8 cellular contexts compared by ENCODE assay signal in genomic region chr15:100131321-100132224, GRCh38.
A peak's percentile ranks its signal among the peaks of the same experiment; 100 is the strongest.
DNase-seq lines count a peak whose midpoint lies in the region; ATAC-seq lines count a peak whose summit lies in the region.

No MANE protein-coding gene starts in this region.

- H3K27me3 ChIP-seq in right cardiac atrium (ENCODE audit: control insufficient read depth, insufficient read depth) = no peaks in the 10 kb centered on the region

- H3K4me1 ChIP-seq in right cardiac atrium (ENCODE audit: control insufficient read depth, insufficient read depth, low read length) = no peaks in the 10 kb centered on the region

- H3K27ac ChIP-seq in right cardiac atrium (ENCODE audit: low read length) = peak overlapping the region; percentile 2

- intact Hi-C loops in right cardiac atrium (cut with DNase I) = loop anchor here in 2 of 4 donors (10.0 kb wide), 2 partner anchors 167 to 197 kb away; no protein-coding TSS in a partner anchor

- WGBS in right cardiac atrium = 50% methylated on average over 25 of the region's 25 CpGs

- no peaks in the 10 kb centered on the region for H3K9me3 ChIP-seq in right cardiac atrium (ENCODE audit: control insufficient read depth, low read length)

- ATAC-seq in HG02885 (IDR thresholded peaks at IDR 0.05; ENCODE audit: poor library complexity, unreplicated experiment) (peak; percentile 64), right cardiac atrium (peak; percentile 89 to 91), esophagus mucosa (no peak)

- H3K4me3 ChIP-seq in right cardiac atrium (ENCODE audit: low read length) = peak overlapping the region; percentile 14

- DNase-seq in activated T-cell treated with anti-CD3 and anti-CD28 coated beads, Interleukin-2, amount 50 U/mL, for 1 hour = peak; percentile 26
- DNase-seq in right cardiac atrium (peak; percentile 80 to 91 (median 89)), NCI-H446 (lab: John Stamatoyannopoulos, UW) (no peak), KG1 (lab: John Stamatoyannopoulos, UW) (no peak)
- peak; percentile 27 to 33 for DNase-seq in stimulated activated CD4-positive, alpha-beta T cell treated with anti-CD3 and anti-CD28 coated beads, Interleukin-4, amount 100 ng/mL, for 4 hours
- DNase-seq in NK-92 treated with Interleukin-12 subunit alpha and Interleukin-12 subunit beta, amount 100 ng/mL, for 24 hours (lab: John Stamatoyannopoulos, UW) = no peak

Comparison
In these comparisons a context has a peak if more than half of its experiments do, and no peak if none do; other contexts are left out.
1. DNase-seq: peak in activated T-cell treated with anti-CD3 and anti-CD28 coated beads, Interleukin-2, amount 50 U/mL, for 1 hour (single experiment), right cardiac atrium (3 of 3) and stimulated activated CD4-positive, alpha-beta T cell treated with anti-CD3 and anti-CD28 coated beads, Interleukin-4, amount 100 ng/mL, for 4 hours (2 of 2); none in NCI-H446 (0 of 2), NK-92 treated with Interleukin-12 subunit alpha and Interleukin-12 subunit beta, amount 100 ng/mL, for 24 hours (single experiment) and KG1 (single experiment).